Comparison of ENCODE assay signal across 1 cellular context in the genomic region with DNA sequence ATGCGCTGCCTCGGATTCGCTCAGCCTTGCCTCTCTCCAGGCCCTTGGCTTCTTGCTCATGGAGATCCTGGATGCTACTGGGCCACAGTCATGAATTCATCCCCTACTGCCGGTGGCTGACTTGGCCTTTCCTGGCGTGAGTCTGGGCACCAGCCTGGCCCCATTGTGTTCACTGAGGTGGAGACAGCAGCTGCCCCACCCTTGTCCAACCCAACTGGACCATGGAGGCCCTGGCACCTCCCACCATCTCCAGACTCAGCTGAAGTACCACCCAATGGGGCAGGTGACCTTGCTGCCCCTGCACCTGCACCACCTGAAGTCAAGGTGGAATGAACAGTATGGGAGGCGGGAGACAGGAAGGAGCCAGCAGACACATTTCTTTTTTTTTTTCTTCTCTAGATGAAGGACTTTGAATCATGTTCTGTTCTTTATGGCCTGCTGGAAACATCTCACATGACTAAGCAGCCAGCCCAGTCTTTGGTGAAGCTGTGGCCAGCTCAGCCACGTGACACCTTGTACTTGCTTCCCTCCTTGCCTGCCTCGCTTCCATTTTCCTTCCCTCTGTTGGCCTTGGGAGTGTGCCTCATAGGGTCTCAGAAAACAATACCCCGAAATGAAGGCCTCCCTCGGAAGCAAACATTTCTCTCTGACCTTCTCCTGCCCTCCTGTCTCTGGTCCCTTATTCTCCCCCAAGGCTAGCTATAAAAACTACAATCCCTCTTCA.
TF ChIP-seq lines count a peak whose summit lies in the region.

No MANE protein-coding gene starts in this region.

TF ChIP-seq in K562, 482 proteins besides CTCF, POLR2A, EP300 and RAD21 (continues in another document):
- no peak for TF ChIP-seq TRIM28 (IDR thresholded peaks at IDR 0.05)
- TF ChIP-seq KLF13 (tag; IDR thresholded peaks at IDR 0.05; ENCODE audit: borderline replicate concordance, low read depth): peak; percentile 66; the same call in 1 of the 2 replicates
- TF ChIP-seq ASH1L (IDR thresholded peaks at IDR 0.05; ENCODE audit: borderline replicate concordance, low read depth, partially characterized antibody): no peak
- TF ChIP-seq, protein P1, sequence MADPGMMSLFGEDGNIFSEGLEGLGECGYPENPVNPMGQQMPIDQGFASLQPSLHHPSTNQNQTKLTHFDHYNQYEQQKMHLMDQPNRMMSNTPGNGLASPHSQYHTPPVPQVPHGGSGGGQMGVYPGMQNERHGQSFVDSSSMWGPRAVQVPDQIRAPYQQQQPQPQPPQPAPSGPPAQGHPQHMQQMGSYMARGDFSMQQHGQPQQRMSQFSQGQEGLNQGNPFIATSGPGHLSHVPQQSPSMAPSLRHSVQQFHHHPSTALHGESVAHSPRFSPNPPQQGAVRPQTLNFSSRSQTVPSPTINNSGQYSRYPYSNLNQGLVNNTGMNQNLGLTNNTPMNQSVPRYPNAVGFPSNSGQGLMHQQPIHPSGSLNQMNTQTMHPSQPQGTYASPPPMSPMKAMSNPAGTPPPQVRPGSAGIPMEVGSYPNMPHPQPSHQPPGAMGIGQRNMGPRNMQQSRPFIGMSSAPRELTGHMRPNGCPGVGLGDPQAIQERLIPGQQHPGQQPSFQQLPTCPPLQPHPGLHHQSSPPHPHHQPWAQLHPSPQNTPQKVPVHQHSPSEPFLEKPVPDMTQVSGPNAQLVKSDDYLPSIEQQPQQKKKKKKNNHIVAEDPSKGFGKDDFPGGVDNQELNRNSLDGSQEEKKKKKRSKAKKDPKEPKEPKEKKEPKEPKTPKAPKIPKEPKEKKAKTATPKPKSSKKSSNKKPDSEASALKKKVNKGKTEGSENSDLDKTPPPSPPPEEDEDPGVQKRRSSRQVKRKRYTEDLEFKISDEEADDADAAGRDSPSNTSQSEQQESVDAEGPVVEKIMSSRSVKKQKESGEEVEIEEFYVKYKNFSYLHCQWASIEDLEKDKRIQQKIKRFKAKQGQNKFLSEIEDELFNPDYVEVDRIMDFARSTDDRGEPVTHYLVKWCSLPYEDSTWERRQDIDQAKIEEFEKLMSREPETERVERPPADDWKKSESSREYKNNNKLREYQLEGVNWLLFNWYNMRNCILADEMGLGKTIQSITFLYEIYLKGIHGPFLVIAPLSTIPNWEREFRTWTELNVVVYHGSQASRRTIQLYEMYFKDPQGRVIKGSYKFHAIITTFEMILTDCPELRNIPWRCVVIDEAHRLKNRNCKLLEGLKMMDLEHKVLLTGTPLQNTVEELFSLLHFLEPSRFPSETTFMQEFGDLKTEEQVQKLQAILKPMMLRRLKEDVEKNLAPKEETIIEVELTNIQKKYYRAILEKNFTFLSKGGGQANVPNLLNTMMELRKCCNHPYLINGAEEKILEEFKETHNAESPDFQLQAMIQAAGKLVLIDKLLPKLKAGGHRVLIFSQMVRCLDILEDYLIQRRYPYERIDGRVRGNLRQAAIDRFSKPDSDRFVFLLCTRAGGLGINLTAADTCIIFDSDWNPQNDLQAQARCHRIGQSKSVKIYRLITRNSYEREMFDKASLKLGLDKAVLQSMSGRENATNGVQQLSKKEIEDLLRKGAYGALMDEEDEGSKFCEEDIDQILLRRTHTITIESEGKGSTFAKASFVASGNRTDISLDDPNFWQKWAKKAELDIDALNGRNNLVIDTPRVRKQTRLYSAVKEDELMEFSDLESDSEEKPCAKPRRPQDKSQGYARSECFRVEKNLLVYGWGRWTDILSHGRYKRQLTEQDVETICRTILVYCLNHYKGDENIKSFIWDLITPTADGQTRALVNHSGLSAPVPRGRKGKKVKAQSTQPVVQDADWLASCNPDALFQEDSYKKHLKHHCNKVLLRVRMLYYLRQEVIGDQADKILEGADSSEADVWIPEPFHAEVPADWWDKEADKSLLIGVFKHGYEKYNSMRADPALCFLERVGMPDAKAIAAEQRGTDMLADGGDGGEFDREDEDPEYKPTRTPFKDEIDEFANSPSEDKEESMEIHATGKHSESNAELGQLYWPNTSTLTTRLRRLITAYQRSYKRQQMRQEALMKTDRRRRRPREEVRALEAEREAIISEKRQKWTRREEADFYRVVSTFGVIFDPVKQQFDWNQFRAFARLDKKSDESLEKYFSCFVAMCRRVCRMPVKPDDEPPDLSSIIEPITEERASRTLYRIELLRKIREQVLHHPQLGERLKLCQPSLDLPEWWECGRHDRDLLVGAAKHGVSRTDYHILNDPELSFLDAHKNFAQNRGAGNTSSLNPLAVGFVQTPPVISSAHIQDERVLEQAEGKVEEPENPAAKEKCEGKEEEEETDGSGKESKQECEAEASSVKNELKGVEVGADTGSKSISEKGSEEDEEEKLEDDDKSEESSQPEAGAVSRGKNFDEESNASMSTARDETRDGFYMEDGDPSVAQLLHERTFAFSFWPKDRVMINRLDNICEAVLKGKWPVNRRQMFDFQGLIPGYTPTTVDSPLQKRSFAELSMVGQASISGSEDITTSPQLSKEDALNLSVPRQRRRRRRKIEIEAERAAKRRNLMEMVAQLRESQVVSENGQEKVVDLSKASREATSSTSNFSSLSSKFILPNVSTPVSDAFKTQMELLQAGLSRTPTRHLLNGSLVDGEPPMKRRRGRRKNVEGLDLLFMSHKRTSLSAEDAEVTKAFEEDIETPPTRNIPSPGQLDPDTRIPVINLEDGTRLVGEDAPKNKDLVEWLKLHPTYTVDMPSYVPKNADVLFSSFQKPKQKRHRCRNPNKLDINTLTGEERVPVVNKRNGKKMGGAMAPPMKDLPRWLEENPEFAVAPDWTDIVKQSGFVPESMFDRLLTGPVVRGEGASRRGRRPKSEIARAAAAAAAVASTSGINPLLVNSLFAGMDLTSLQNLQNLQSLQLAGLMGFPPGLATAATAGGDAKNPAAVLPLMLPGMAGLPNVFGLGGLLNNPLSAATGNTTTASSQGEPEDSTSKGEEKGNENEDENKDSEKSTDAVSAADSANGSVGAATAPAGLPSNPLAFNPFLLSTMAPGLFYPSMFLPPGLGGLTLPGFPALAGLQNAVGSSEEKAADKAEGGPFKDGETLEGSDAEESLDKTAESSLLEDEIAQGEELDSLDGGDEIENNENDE (IDR thresholded peaks at IDR 0.05; ENCODE audit: low read depth, low read length): no peak
- TF ChIP-seq CBX5 (IDR thresholded peaks at IDR 0.05; ENCODE audit: borderline replicate concordance, low read depth): no peak
- 0 out of 2 replicates have a peak, but pooled peaks have one; percentile 42 for TF ChIP-seq ZNF444 (CRISPR knock-in tag; IDR thresholded peaks at IDR 0.05)
- no peak for TF ChIP-seq ZFP30 (CRISPR knock-in tag; IDR thresholded peaks at IDR 0.05; ENCODE audit: borderline replicate concordance)
- TF ChIP-seq KAT8 (IDR thresholded peaks at IDR 0.05; ENCODE audit: low read depth): no peak
- TF ChIP-seq SIN3A (IDR thresholded peaks at IDR 0.05; ENCODE audit: borderline replicate concordance in 2 of 2, control insufficient read depth in 1 of 2, low read depth in 2 of 2, low read length in 2 of 2): no peak
- TF ChIP-seq, protein P2, sequence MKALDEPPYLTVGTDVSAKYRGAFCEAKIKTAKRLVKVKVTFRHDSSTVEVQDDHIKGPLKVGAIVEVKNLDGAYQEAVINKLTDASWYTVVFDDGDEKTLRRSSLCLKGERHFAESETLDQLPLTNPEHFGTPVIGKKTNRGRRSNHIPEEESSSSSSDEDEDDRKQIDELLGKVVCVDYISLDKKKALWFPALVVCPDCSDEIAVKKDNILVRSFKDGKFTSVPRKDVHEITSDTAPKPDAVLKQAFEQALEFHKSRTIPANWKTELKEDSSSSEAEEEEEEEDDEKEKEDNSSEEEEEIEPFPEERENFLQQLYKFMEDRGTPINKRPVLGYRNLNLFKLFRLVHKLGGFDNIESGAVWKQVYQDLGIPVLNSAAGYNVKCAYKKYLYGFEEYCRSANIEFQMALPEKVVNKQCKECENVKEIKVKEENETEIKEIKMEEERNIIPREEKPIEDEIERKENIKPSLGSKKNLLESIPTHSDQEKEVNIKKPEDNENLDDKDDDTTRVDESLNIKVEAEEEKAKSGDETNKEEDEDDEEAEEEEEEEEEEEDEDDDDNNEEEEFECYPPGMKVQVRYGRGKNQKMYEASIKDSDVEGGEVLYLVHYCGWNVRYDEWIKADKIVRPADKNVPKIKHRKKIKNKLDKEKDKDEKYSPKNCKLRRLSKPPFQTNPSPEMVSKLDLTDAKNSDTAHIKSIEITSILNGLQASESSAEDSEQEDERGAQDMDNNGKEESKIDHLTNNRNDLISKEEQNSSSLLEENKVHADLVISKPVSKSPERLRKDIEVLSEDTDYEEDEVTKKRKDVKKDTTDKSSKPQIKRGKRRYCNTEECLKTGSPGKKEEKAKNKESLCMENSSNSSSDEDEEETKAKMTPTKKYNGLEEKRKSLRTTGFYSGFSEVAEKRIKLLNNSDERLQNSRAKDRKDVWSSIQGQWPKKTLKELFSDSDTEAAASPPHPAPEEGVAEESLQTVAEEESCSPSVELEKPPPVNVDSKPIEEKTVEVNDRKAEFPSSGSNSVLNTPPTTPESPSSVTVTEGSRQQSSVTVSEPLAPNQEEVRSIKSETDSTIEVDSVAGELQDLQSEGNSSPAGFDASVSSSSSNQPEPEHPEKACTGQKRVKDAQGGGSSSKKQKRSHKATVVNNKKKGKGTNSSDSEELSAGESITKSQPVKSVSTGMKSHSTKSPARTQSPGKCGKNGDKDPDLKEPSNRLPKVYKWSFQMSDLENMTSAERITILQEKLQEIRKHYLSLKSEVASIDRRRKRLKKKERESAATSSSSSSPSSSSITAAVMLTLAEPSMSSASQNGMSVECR (CRISPR knock-in tag; IDR thresholded peaks at IDR 0.05): no peak
- peak; percentile 87 for TF ChIP-seq PTRF (tag; IDR thresholded peaks at IDR 0.05)
- TF ChIP-seq, protein P3, sequence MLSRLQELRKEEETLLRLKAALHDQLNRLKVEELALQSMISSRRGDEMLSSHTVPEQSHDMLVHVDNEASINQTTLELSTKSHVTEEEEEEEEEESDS (CRISPR knock-in tag; IDR thresholded peaks at IDR 0.05): no peak
- TF ChIP-seq SRSF1 (IDR thresholded peaks at IDR 0.05; ENCODE audit: low read depth, low read length): no peak
- TF ChIP-seq PHF20 (IDR thresholded peaks at IDR 0.05; ENCODE audit: partially characterized antibody): peak; percentile 11
- peak; percentile 91 for TF ChIP-seq ZNF41 (CRISPR knock-in tag; conservative IDR thresholded peaks at IDR 0.05)
- TF ChIP-seq, protein P4, sequence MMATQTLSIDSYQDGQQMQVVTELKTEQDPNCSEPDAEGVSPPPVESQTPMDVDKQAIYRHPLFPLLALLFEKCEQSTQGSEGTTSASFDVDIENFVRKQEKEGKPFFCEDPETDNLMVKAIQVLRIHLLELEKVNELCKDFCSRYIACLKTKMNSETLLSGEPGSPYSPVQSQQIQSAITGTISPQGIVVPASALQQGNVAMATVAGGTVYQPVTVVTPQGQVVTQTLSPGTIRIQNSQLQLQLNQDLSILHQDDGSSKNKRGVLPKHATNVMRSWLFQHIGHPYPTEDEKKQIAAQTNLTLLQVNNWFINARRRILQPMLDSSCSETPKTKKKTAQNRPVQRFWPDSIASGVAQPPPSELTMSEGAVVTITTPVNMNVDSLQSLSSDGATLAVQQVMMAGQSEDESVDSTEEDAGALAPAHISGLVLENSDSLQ (IDR thresholded peaks at IDR 0.05): no peak
- TF ChIP-seq, protein P5, sequence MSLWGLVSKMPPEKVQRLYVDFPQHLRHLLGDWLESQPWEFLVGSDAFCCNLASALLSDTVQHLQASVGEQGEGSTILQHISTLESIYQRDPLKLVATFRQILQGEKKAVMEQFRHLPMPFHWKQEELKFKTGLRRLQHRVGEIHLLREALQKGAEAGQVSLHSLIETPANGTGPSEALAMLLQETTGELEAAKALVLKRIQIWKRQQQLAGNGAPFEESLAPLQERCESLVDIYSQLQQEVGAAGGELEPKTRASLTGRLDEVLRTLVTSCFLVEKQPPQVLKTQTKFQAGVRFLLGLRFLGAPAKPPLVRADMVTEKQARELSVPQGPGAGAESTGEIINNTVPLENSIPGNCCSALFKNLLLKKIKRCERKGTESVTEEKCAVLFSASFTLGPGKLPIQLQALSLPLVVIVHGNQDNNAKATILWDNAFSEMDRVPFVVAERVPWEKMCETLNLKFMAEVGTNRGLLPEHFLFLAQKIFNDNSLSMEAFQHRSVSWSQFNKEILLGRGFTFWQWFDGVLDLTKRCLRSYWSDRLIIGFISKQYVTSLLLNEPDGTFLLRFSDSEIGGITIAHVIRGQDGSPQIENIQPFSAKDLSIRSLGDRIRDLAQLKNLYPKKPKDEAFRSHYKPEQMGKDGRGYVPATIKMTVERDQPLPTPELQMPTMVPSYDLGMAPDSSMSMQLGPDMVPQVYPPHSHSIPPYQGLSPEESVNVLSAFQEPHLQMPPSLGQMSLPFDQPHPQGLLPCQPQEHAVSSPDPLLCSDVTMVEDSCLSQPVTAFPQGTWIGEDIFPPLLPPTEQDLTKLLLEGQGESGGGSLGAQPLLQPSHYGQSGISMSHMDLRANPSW (CRISPR knock-in tag; IDR thresholded peaks at IDR 0.05): no peak
- no peak for TF ChIP-seq ZNF232 (CRISPR knock-in tag; IDR thresholded peaks at IDR 0.05)
- no peak for TF ChIP-seq NCOA1 (IDR thresholded peaks at IDR 0.05; ENCODE audit: low read depth)
- no peak for TF ChIP-seq ZNF224 (CRISPR knock-in tag; IDR thresholded peaks at IDR 0.05)
- TF ChIP-seq ZNF79 (CRISPR knock-in tag; IDR thresholded peaks at IDR 0.05; ENCODE audit: low read depth): peak; percentile 90
- TF ChIP-seq, protein P6, sequence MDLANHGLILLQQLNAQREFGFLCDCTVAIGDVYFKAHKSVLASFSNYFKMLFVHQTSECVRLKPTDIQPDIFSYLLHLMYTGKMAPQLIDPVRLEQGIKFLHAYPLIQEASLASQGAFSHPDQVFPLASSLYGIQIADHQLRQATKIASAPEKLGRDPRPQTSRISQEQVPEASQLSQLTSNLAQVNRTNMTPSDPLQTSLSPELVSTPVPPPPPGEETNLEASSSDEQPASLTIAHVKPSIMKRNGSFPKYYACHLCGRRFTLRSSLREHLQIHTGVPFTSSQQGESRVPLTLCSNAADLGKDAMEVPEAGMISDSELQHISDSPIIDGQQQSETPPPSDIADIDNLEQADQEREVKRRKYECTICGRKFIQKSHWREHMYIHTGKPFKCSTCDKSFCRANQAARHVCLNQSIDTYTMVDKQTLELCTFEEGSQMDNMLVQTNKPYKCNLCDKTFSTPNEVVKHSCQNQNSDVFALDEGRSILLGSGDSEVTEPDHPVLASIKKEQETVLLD (IDR thresholded peaks at IDR 0.05): no peak; the same call in 1 of the 2 replicates
- TF ChIP-seq ZNF3 (CRISPR knock-in tag; IDR thresholded peaks at IDR 0.05): no peak
- peak; percentile 76 for TF ChIP-seq TAF7 (tag; IDR thresholded peaks at IDR 0.05)
- TF ChIP-seq ZNF766 (CRISPR knock-in tag; conservative IDR thresholded peaks at IDR 0.05): peak; percentile 96
- no peak for TF ChIP-seq PRPF4 (IDR thresholded peaks at IDR 0.05; ENCODE audit: insufficient read depth, low read depth, low read length, poor library complexity, severe bottlenecking)
- no peak for TF ChIP-seq POU5F1 (IDR thresholded peaks at IDR 0.05; ENCODE audit: borderline replicate concordance, low read depth, low read length, partially characterized antibody)
- TF ChIP-seq, protein P7, sequence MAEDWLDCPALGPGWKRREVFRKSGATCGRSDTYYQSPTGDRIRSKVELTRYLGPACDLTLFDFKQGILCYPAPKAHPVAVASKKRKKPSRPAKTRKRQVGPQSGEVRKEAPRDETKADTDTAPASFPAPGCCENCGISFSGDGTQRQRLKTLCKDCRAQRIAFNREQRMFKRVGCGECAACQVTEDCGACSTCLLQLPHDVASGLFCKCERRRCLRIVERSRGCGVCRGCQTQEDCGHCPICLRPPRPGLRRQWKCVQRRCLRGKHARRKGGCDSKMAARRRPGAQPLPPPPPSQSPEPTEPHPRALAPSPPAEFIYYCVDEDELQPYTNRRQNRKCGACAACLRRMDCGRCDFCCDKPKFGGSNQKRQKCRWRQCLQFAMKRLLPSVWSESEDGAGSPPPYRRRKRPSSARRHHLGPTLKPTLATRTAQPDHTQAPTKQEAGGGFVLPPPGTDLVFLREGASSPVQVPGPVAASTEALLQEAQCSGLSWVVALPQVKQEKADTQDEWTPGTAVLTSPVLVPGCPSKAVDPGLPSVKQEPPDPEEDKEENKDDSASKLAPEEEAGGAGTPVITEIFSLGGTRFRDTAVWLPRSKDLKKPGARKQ (CRISPR knock-in tag; IDR thresholded peaks at IDR 0.05): no peak
- no peak for TF ChIP-seq SMARCC2 (IDR thresholded peaks at IDR 0.05; ENCODE audit: low read depth)
- TF ChIP-seq PURB (CRISPR knock-in tag; IDR thresholded peaks at IDR 0.05; ENCODE audit: low read depth): no peak
- peak; percentile 96 for TF ChIP-seq ZNF589 (CRISPR knock-in tag; IDR thresholded peaks at IDR 0.05; ENCODE audit: low read depth)
